Comparison of ENCODE assay signal across 8 cellular contexts in the genomic region with DNA sequence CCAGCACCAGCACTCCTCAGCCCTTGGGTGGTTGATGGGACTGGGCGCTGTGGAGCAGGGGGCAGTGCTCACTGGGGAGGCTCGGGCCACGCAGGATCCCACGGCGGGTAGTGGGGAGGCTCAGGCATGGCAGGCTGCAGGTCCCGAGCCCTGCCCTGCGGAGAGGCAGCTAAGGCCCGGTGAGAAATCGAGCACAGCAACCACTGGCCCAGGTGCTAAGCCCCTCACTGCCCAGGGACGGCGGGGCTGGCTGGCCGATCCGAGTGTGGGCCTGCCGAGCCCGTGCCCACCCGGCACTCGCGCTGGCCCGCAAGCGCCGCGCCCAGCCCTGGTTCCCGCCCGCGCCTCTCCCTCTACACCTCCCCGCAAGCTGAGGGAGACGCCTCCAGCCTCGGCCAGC.
"Had no signal": no experiment of that assay in that cellular context is flagged by ENCODE, and none has a peak within 500 bp of the region (broad histone marks: within the 10 kb centered on the region; RNA-seq: fewer than 3 reads in every experiment).

No MANE protein-coding gene starts in this region.

- H3K36me3 ChIP-seq: HAP-1 had no signal

- H3K9me3 Mint-ChIP-seq: IgD-negative memory B cell had no signal

- FAIRE-seq: H54, HepG2, HTR-8/SVneo had no signal

- H3K9me3 ChIP-seq: HAP-1 had no signal

- H3K27ac Mint-ChIP-seq: IgD-negative memory B cell had no signal

- H3K4me3 Mint-ChIP-seq: IgD-negative memory B cell had no signal

- DNase-seq: GM23248, GOT3, KBM-7 had no signal

- H3K27ac ChIP-seq: GM23248 had no signal

- H2AFZ ChIP-seq: GM23248 had no signal

- H3K4me1 ChIP-seq: HAP-1 had no signal

- H3K4me3 ChIP-seq: GM23248, HAP-1 had no signal

- H3K9ac ChIP-seq: GM23248 had no signal

- H3K36me3 Mint-ChIP-seq: IgD-negative memory B cell had no signal
